Comparison of ENCODE assay signal across 15 cellular contexts in genomic region chr10:30189254-30189583, GRCh38.
"Had no signal": no experiment of that assay in that cellular context is flagged by ENCODE, and none has a peak within 500 bp of the region (broad histone marks: within the 10 kb centered on the region; RNA-seq: fewer than 3 reads in every experiment).

No MANE protein-coding gene starts in this region.

- H3K27me3 ChIP-seq: cardiac muscle cell, colonic mucosa, stomach, vagina had no signal

- H3K27ac ChIP-seq: cardiac muscle cell, colonic mucosa, vagina, WERI-Rb-1 had no signal

- H3K9me3 Mint-ChIP-seq: natural killer cell had no signal

- H3K9me3 ChIP-seq: colonic mucosa, vagina had no signal

- H3K4me1 ChIP-seq: colonic mucosa had no signal

- H3K36me3 ChIP-seq: cardiac muscle cell, colonic mucosa, stomach, vagina, WERI-Rb-1 had no signal

- H3K27ac Mint-ChIP-seq: activated CD8-positive, alpha-beta T cell treated with anti-CD3 and anti-CD28 coated beads, Interleukin-2, amount 10 ng/mL, durations not matched to agents 7 days and 5 days; natural killer cell; progenitor cell of endocrine pancreas had no signal

- ATAC-seq: activated CD8-positive, alpha-beta T cell treated with anti-CD3 and anti-CD28 coated beads, Interleukin-2, amount 10 ng/mL, durations not matched to agents 7 days and 5 days; natural killer cell had no signal

- H3K4me3 Mint-ChIP-seq: activated CD8-positive, alpha-beta T cell treated with anti-CD3 and anti-CD28 coated beads, Interleukin-2, amount 10 ng/mL, durations not matched to agents 7 days and 5 days; natural killer cell had no signal

- DNase-seq: activated CD4-positive, alpha-beta T cell treated with anti-CD3 and anti-CD28 coated beads for 4 hours; activated CD8-positive, alpha-beta memory T cell treated with anti-CD3 and anti-CD28 coated beads, Interleukin-2, amount 50 U/mL, for 48 hours; activated CD8-positive, alpha-beta T cell treated with anti-CD3 and anti-CD28 coated beads, Interleukin-2, amount 10 ng/mL, durations not matched to agents 7 days and 5 days; colonic mucosa; left cardiac atrium; natural killer cell; nucleus accumbens; stimulated activated CD4-positive, alpha-beta T cell treated with anti-CD3 and anti-CD28 coated beads, Interleukin-4, amount 100 ng/mL, for 4 hours; stomach; SW 1271; T-helper 9 cell; WERI-Rb-1 had no signal

- H3K4me3 ChIP-seq: cardiac muscle cell, colonic mucosa, stomach, vagina had no signal
